ENCODE assay signal across 1 cellular context in the genomic region with DNA sequence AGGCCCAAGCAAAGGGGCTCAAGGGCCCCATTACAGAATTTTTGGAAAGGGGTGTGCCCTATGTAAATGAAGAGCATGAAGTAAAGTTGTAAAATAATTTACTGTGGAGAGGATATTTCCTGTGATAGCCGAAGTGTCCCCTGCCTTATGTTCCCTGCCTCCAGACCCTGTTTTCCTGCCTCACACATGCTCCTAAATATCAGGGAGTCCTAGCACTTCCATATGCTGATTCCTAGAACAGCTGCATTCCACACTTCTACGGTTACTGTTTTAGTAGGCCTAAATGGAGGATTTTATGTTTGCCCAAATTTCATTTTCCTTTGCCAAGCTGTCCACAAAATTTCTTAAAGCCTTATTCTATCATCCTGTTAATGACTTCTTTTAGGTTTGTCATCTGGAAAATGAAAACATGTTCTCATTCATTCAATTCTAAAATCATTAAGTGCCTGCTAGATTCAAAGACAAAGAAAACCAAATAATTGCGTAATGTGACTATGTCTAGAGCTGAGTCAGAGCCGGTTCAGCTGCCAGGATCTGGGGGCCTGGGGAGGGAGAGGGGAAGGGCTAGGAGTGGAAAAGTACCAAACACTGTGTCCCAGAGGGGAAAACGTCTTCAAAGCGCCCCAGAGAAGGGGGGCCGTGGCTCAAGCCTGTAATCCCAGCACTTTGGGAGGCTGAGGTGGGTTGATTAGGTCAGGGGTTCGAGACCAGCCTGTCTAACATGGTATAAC.
TF ChIP-seq lines count a peak whose summit lies in the region.

No MANE protein-coding gene starts in this region.

TF ChIP-seq in endothelial cell of umbilical vein, 7 proteins besides CTCF, POLR2A, EP300 and RAD21:
- peak; percentile 46 for TF ChIP-seq FOS (IDR thresholded peaks at IDR 0.05; ENCODE audit: borderline replicate concordance, insufficient read depth, low read length)
- TF ChIP-seq POLR2AphosphoS5 (IDR thresholded peaks at IDR 0.05; ENCODE audit: insufficient read depth, low read depth, low read length): no peak
- no peak for TF ChIP-seq MYC (IDR thresholded peaks at IDR 0.05; ENCODE audit: low read depth, low read length)
- TF ChIP-seq, protein P1, sequence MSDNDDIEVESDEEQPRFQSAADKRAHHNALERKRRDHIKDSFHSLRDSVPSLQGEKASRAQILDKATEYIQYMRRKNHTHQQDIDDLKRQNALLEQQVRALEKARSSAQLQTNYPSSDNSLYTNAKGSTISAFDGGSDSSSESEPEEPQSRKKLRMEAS (IDR thresholded peaks at IDR 0.05; ENCODE audit: insufficient read depth, insufficient read length): no peak
- no peak for TF ChIP-seq JUN (IDR thresholded peaks at IDR 0.05; ENCODE audit: borderline replicate concordance, insufficient read depth, insufficient read length, low read depth)
